17 cellular contexts compared by ENCODE assay signal in genomic region chr1:90132306-90132705, GRCh38.
"Had no signal": no experiment of that assay in that cellular context is flagged by ENCODE, and none has a peak within 500 bp of the region (broad histone marks: within the 10 kb centered on the region; RNA-seq: fewer than 3 reads in every experiment).

No MANE protein-coding gene starts in this region.

- H3K36me3 Mint-ChIP-seq: memory B cell; natural killer cell; stimulated activated effector memory CD8-positive, alpha-beta T cell treated with anti-CD3 and anti-CD28 coated beads, Interleukin-12 subunit alpha, Interleukin-12 subunit beta, amount 100 ng/mL, for 72 hours had no signal

- H3K36me3 ChIP-seq: ovary, sigmoid colon, stomach, thyroid gland had no signal

- H3K9me3 Mint-ChIP-seq: memory B cell; natural killer cell; stimulated activated effector memory CD8-positive, alpha-beta T cell treated with anti-CD3 and anti-CD28 coated beads, Interleukin-12 subunit alpha, Interleukin-12 subunit beta, amount 100 ng/mL, for 72 hours had no signal

- H3K9me3 ChIP-seq: ovary, psoas muscle, sigmoid colon, stomach, thyroid gland had no signal

- H3K4me1 Mint-ChIP-seq: memory B cell; natural killer cell; stimulated activated effector memory CD8-positive, alpha-beta T cell treated with anti-CD3 and anti-CD28 coated beads, Interleukin-12 subunit alpha, Interleukin-12 subunit beta, amount 100 ng/mL, for 72 hours had no signal

- H3K27me3 ChIP-seq: ovary, sigmoid colon, thyroid gland had no signal

- H3K27ac ChIP-seq: dorsolateral prefrontal cortex, ovary, psoas muscle, sigmoid colon, stomach, thyroid gland had no signal

- H3K4me3 ChIP-seq: dorsolateral prefrontal cortex, lung, ovary, psoas muscle, sigmoid colon, stomach, thyroid gland had no signal

- ATAC-seq: natural killer cell; psoas muscle; stimulated activated effector memory CD8-positive, alpha-beta T cell treated with anti-CD3 and anti-CD28 coated beads, Interleukin-12 subunit alpha, Interleukin-12 subunit beta, amount 100 ng/mL, for 72 hours had no signal

- H3K4me3 Mint-ChIP-seq: memory B cell; natural killer cell; stimulated activated effector memory CD8-positive, alpha-beta T cell treated with anti-CD3 and anti-CD28 coated beads, Interleukin-12 subunit alpha, Interleukin-12 subunit beta, amount 100 ng/mL, for 72 hours had no signal

- H3K27ac Mint-ChIP-seq: memory B cell; natural killer cell; stimulated activated effector memory CD8-positive, alpha-beta T cell treated with anti-CD3 and anti-CD28 coated beads, Interleukin-12 subunit alpha, Interleukin-12 subunit beta, amount 100 ng/mL, for 72 hours had no signal

- DNase-seq: cortex of kidney; effector CD4-positive, alpha-beta T cell; natural killer cell; occipital lobe; ovary; posterior cingulate gyrus; psoas muscle; right cardiac atrium; sigmoid colon; stimulated activated CD4-positive, alpha-beta T cell treated with anti-CD3 and anti-CD28 coated beads, Interleukin-4, amount 100 ng/mL, for 24 hours; stimulated activated naive CD4-positive, alpha-beta T cell treated with Interleukin-2 at 50 U/mL for 16 hours; stomach had no signal

- H3K4me1 ChIP-seq: psoas muscle, sigmoid colon, stomach, thyroid gland had no signal
